ENCODE assay signal across 8 cellular contexts in genomic region chr7:39413866-39414668, GRCh38.
A peak's percentile ranks its signal among the peaks of the same experiment; 100 is the strongest.
DNase-seq lines count a peak whose midpoint lies in the region; ATAC-seq, FAIRE-seq and TF ChIP-seq lines count a peak whose summit lies in the region.

No MANE protein-coding gene starts in this region.

- H3K27me3 Mint-ChIP-seq in activated T-cell treated with anti-CD3 and anti-CD28 coated beads, Interleukin-2, amount 50 U/mL, for 24 hours = peaks cover 55% of the 10 kb centered on the region
- no peaks in the 10 kb centered on the region for H3K27me3 Mint-ChIP-seq in neural crest cell (ENCODE audit: low read depth)

- TF ChIP-seq CTCF in neural crest cell (conservative IDR thresholded peaks at IDR 0.05) = peak; percentile 49

- ATAC-seq in HG02852 (IDR thresholded peaks at IDR 0.05; ENCODE audit: unreplicated experiment) = peak; percentile 75

- H3K4me1 Mint-ChIP-seq in activated T-cell treated with anti-CD3 and anti-CD28 coated beads, Interleukin-2, amount 50 U/mL, for 24 hours (ENCODE audit: low read depth) = peaks cover 10% of the 10 kb centered on the region
- H3K4me1 Mint-ChIP-seq in neural crest cell = peaks cover 8% of the 10 kb centered on the region

- FAIRE-seq in GM18507 (lab: Jason Lieb, UNC) (peak; percentile 74), urothelium cell line (lab: Jason Lieb, UNC) (no peak)

- no peaks in the 10 kb centered on the region for H3K9me3 Mint-ChIP-seq in activated T-cell treated with anti-CD3 and anti-CD28 coated beads, Interleukin-2, amount 50 U/mL, for 24 hours
- H3K9me3 Mint-ChIP-seq in neural crest cell = no peaks in the 10 kb centered on the region

- H3K4me3 Mint-ChIP-seq in activated T-cell treated with anti-CD3 and anti-CD28 coated beads, Interleukin-2, amount 50 U/mL, for 24 hours = peak overlapping the region; percentile 75
- peak overlapping the region; percentile 97 for H3K4me3 Mint-ChIP-seq in neural crest cell

- no peaks in the 10 kb centered on the region for H3K36me3 Mint-ChIP-seq in activated T-cell treated with anti-CD3 and anti-CD28 coated beads, Interleukin-2, amount 50 U/mL, for 24 hours (ENCODE audit: low read depth)
- H3K36me3 Mint-ChIP-seq in neural crest cell (ENCODE audit: low read depth) = no peaks in the 10 kb centered on the region

- H3K27ac Mint-ChIP-seq in activated T-cell treated with anti-CD3 and anti-CD28 coated beads, Interleukin-2, amount 50 U/mL, for 24 hours = peak overlapping the region; percentile 38
- peak overlapping the region; percentile 78 for H3K27ac Mint-ChIP-seq in neural crest cell (ENCODE audit: unreplicated experiment)

- DNase-seq in A172 (ENCODE audit: low spot score) (peak; percentile 54), GM18507 (ENCODE audit: extremely low spot score, insufficient read length, low read depth) (peak; percentile 36), NCI-H2227 treated with DMSO at 0.1 percent for 48 hours (lab: John Stamatoyannopoulos, UW) (peak; percentile 16), fibroblast of the conjunctiva (ENCODE audit: low read depth) (peak; percentile 9), neural crest cell (ENCODE audit: low read depth, low spot score) (peak; percentile 67), urothelium cell line (ENCODE audit: low spot score) (peak; percentile 53)
- DNase-seq in activated T-cell treated with anti-CD3 and anti-CD28 coated beads, Interleukin-2, amount 50 U/mL, for 24 hours = peak; percentile 61

Comparison
In these comparisons a context has a peak if more than half of its experiments do, and no peak if none do; other contexts are left out.
1. Peak in every context shown above with its lines: DNase-seq and ATAC-seq.
2. DNase-seq: peak in every context shown above with its lines; median percentile 67 in neural crest cell; 61 in activated T-cell treated with anti-CD3 and anti-CD28 coated beads, Interleukin-2, amount 50 U/mL, for 24 hours; 54 in A172; 53 in urothelium cell line; 36 in GM18507; 16 in NCI-H2227 treated with DMSO at 0.1 percent for 48 hours; 9 in fibroblast of the conjunctiva.